10 cellular contexts compared by ENCODE assay signal in genomic region chr2:130827502-130828251, GRCh38. TPM values are rescaled to one million over a fixed set of nuclear protein-coding genes. Genes with fewer than 3 reads are reported as not detected.
DNase-seq lines count a peak whose midpoint lies in the region; ATAC-seq, FAIRE-seq and TF ChIP-seq lines count a peak whose summit lies in the region.
"Had no signal": no experiment of that assay in that cellular context is flagged by ENCODE, and none has a peak within 500 bp of the region (broad histone marks: within the 10 kb centered on the region; RNA-seq: fewer than 3 reads in every experiment).

No MANE protein-coding gene starts in this region.

- peaks cover 7% of the 10 kb centered on the region for H3K27me3 Mint-ChIP-seq in endodermal cell (ENCODE audit: insufficient read depth)

- no peaks in the 10 kb centered on the region for H3K4me1 Mint-ChIP-seq in endodermal cell

- WGBS in endodermal cell (ENCODE audit: insufficient coverage in 1 of 2, insufficient read length in 1 of 2), 2 experiments = 68 to 78% methylated on average over 7 to 15 of the region's 15 CpGs

- no peak overlapping the region for H3K9ac ChIP-seq in endodermal cell (ENCODE audit: extremely low read depth, low read length, poor library complexity, severe bottlenecking)

- ATAC-seq in HG03159 (IDR thresholded peaks at IDR 0.05; ENCODE audit: unreplicated experiment) = no peak
- no peak for ATAC-seq in HG03139 (IDR thresholded peaks at IDR 0.05; ENCODE audit: unreplicated experiment)
- no peak for ATAC-seq in HG03378 (IDR thresholded peaks at IDR 0.05; ENCODE audit: unreplicated experiment)
- ATAC-seq: mucosa of descending colon had no signal

- no peak overlapping the region for H3K27ac Mint-ChIP-seq in endodermal cell

- no peaks in the 10 kb centered on the region for H3K4me1 ChIP-seq in endodermal cell (ENCODE audit: control insufficient read depth, insufficient read depth, low read length)

- no peak overlapping the region for H3K4me3 ChIP-seq in endodermal cell (ENCODE audit: low read length)
- H3K4me3 ChIP-seq: mucosa of descending colon had no signal

- TF ChIP-seq CTCF in endodermal cell (conservative IDR thresholded peaks at IDR 0.05) = no peak

- peak; percentile 73 for FAIRE-seq in RCC 7860 (lab: Jason Lieb, UNC)

- no peaks in the 10 kb centered on the region for H3K36me3 Mint-ChIP-seq in endodermal cell (ENCODE audit: low read depth)

- H3K4me3 Mint-ChIP-seq in endodermal cell = no peak overlapping the region

- H3K9me3 ChIP-seq in endodermal cell (ENCODE audit: control insufficient read depth, low read length) = no peaks in the 10 kb centered on the region
- H3K9me3 ChIP-seq: mucosa of descending colon had no signal

- peak overlapping the region; percentile 70 for H3K27ac ChIP-seq in endodermal cell (ENCODE audit: low read depth, low read length)

- H3K36me3 ChIP-seq in endodermal cell (ENCODE audit: control insufficient read depth, insufficient read depth, low read length) = no peaks in the 10 kb centered on the region

- DNase-seq in ELF-1 (ENCODE audit: low read depth, low spot score) (peak; percentile 76), RCC 7860 (ENCODE audit: low spot score) (peak; percentile 63), endodermal cell (peak; percentile 62), non-pigmented ciliary epithelial cell (ENCODE audit: low read depth) (peak; percentile 52), NCI-H524 treated with DMSO at 0.1 percent for 48 hours (lab: John Stamatoyannopoulos, UW) (no peak)
- DNase-seq: MM.1S had no signal

- H3K27me3 ChIP-seq in endodermal cell (ENCODE audit: control insufficient read depth, insufficient read depth, low read length, poor library complexity, severe bottlenecking) = no peaks in the 10 kb centered on the region

- no peaks in the 10 kb centered on the region for H3K9me3 Mint-ChIP-seq in endodermal cell

RNA-seq across cellular contexts. Expression of gene ARHGEF4, which starts 9.0 kb away (rescaled TPM):
- total RNA-seq in endodermal cell = 10 to 100 TPM; 50.3 to 54.7 TPM
- 18.8 TPM for polyA plus RNA-seq in endodermal cell (2013, experiment 1 of 2)
- polyA plus RNA-seq in endodermal cell (2013, experiment 2 of 2) = 16.0 TPM
